In the genomic region with DNA sequence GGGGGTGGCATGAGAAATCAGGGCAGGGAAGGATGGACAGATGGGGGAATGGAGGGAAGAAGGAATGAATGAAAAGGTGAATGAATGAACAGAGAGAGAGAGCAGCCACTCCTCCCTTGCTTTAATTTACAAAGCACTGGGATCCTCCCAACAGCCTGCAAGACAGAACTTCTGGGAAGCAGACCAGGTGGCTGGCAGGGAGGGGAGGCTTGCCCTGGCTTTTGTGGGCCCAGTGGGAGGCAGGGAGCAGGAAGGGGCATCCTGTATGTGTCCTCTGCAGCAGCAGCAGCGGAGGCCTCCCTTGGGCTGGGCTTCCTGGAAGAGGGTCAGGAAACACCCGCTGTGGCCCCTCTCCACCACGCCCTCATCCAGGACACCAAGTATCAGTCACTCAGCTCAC, we compare ENCODE assay signal across 9 cellular contexts. TPM values are rescaled to one million over a fixed set of nuclear protein-coding genes. Genes with fewer than 3 reads are reported as not detected.
DNase-seq lines count a peak whose midpoint lies in the region; ATAC-seq and TF ChIP-seq lines count a peak whose summit lies in the region.
"Not testable (repeated sequence)": the region's sequence is repeated elsewhere in the genome, so short reads cannot be mapped to it uniquely, and the experiment has no call there.
"Had no signal": no experiment of that assay in that cellular context is flagged by ENCODE, and none has a peak within 500 bp of the region (broad histone marks: within the 10 kb centered on the region; RNA-seq: fewer than 3 reads in every experiment).

No MANE protein-coding gene starts in this region.

- 0 out of 2 replicates have a peak overlapping the region, but pooled peaks have one; percentile 33 for H3K4me2 ChIP-seq in SK-N-SH

- not testable (repeated sequence) for TF ChIP-seq RAD21 in SK-N-SH (IDR thresholded peaks at IDR 0.05; ENCODE audit: low read length)

- H3K36me3 Mint-ChIP-seq in activated T-helper 2 cell treated with anti-CD3 and anti-CD28 coated beads, Interferon-gamma antibody, Interleukin-2, Interleukin-4, amounts not matched to agents 10 μg/mL and 5 μg/mL and 100 μg/mL, durations not matched to agents 14 hours and 24 hours and 36 hours (ENCODE audit: low read depth); naive thymus-derived CD4-positive, alpha-beta T cell; stimulated activated effector memory CD8-positive, alpha-beta T cell treated with anti-CD3 and anti-CD28 coated beads, Interleukin-12 subunit alpha, Interleukin-12 subunit beta, amount 100 ng/mL, for 72 hours: not testable (repeated sequence)

- ATAC-seq in heart right ventricle, result peak in 1 of 8 donors; percentile 30
- ATAC-seq in naive thymus-derived CD4-positive, alpha-beta T cell; stimulated activated effector memory CD8-positive, alpha-beta T cell treated with anti-CD3 and anti-CD28 coated beads, Interleukin-12 subunit alpha, Interleukin-12 subunit beta, amount 100 ng/mL, for 72 hours: not testable (repeated sequence)

- H3K9me2 ChIP-seq in SK-N-SH, result not testable (repeated sequence)

- TF ChIP-seq EP300 in SK-N-SH (IDR thresholded peaks at IDR 0.05; ENCODE audit: borderline replicate concordance in 1 of 2, low read depth in 1 of 2, low read length in 1 of 2), result not testable (repeated sequence)

- H3K4me1 ChIP-seq in SK-N-SH (ENCODE audit: control insufficient read depth in 1 of 2, insufficient read depth in 2 of 2, low read depth in 1 of 2, low read length in 1 of 2) (peaks cover 26 to 52% of the 10 kb centered on the region in 2 experiments; a peak in 3 of 4 replicates), heart right ventricle (peaks cover 14 to 66% (median 58%) of the 10 kb centered on the region in 9 donors)
- H3K4me1 ChIP-seq in colonic mucosa, result not testable (repeated sequence)
- peaks cover 15 to 28% of the 10 kb centered on the region in 2 donors for H3K4me1 ChIP-seq in naive thymus-derived CD4-positive, alpha-beta T cell (ENCODE audit: control insufficient read depth in 2 of 2, insufficient read depth in 2 of 2, low read length in 2 of 2)

- H3K36me3 ChIP-seq in SK-N-SH (replicated peaks in 1 of 2; ENCODE audit: control insufficient read depth in 1 of 2, insufficient read depth in 2 of 2, low read length in 1 of 2); colonic mucosa; heart right ventricle; naive thymus-derived CD4-positive, alpha-beta T cell (ENCODE audit: control insufficient read depth in 2 of 3, insufficient read depth in 3 of 3, low read length in 3 of 3): not testable (repeated sequence)

- H3K27ac ChIP-seq in SK-N-SH (ENCODE audit: low read depth in 2 of 2, low read length in 1 of 2) (peak overlapping the region in 1 of 2 experiments; percentile 82; a peak in 2 of 4 replicates), colonic mucosa (peak overlapping the region; percentile 32), heart right ventricle (peak overlapping the region in 8 of 10 donors; percentile 41 to 94 (median 76))
- H3K27ac ChIP-seq in naive thymus-derived CD4-positive, alpha-beta T cell (ENCODE audit: low read depth, low read length), result not testable (repeated sequence)

- H3K9me3 Mint-ChIP-seq in activated T-helper 2 cell treated with anti-CD3 and anti-CD28 coated beads, Interferon-gamma antibody, Interleukin-2, Interleukin-4, amounts not matched to agents 10 μg/mL and 5 μg/mL and 100 μg/mL, durations not matched to agents 14 hours and 24 hours and 36 hours; naive thymus-derived CD4-positive, alpha-beta T cell; stimulated activated effector memory CD8-positive, alpha-beta T cell treated with anti-CD3 and anti-CD28 coated beads, Interleukin-12 subunit alpha, Interleukin-12 subunit beta, amount 100 ng/mL, for 72 hours: not testable (repeated sequence)

- H3K4me3 ChIP-seq in SK-N-SH (ENCODE audit: low read depth in 2 of 2, low read length in 1 of 2); colonic mucosa; naive thymus-derived CD4-positive, alpha-beta T cell (ENCODE audit: low read length): not testable (repeated sequence)
- H3K4me3 ChIP-seq in heart right ventricle, result peak overlapping the region in 8 of 10 donors; percentile 26 to 51 (median 44)

- not testable (repeated sequence) for H3K9me3 ChIP-seq in SK-N-SH; colonic mucosa; heart right ventricle; naive thymus-derived CD4-positive, alpha-beta T cell (ENCODE audit: control insufficient read depth in 2 of 3, low read length in 3 of 3)

- TF ChIP-seq CTCF in SK-N-SH (IDR thresholded peaks at IDR 0.05); colonic mucosa (IDR thresholded peaks at IDR 0.05); heart right ventricle (IDR thresholded peaks at IDR 0.05): not testable (repeated sequence)

- in situ Hi-C loops in KBM-7 (cut with MboI; ENCODE audit: low pct_unique_long_range_greater_than_20kb, low sequenced_read_pairs), result not testable (repeated sequence)

- peak overlapping the region; percentile 78 for H3K27ac Mint-ChIP-seq in activated T-helper 2 cell treated with anti-CD3 and anti-CD28 coated beads, Interferon-gamma antibody, Interleukin-2, Interleukin-4, amounts not matched to agents 10 μg/mL and 5 μg/mL and 100 μg/mL, durations not matched to agents 14 hours and 24 hours and 36 hours
- peak overlapping the region in 7 of 9 donors; percentile 25 to 90 (median 74) for H3K27ac Mint-ChIP-seq in naive thymus-derived CD4-positive, alpha-beta T cell
- H3K27ac Mint-ChIP-seq in stimulated activated effector memory CD8-positive, alpha-beta T cell treated with anti-CD3 and anti-CD28 coated beads, Interleukin-12 subunit alpha, Interleukin-12 subunit beta, amount 100 ng/mL, for 72 hours, result peak overlapping the region; percentile 85

- POLR2A ChIA-PET in SK-N-SH (lab: Yijun Ruan, JAX), result not testable (repeated sequence)
- POLR2A ChIA-PET in naive thymus-derived CD4-positive, alpha-beta T cell (lab: Charles Lee), result interaction anchor here (1.1 kb wide), 1 partner anchor 89 kb away, joined by 3 read pairs; no protein-coding TSS in a partner anchor

- H3K27me3 ChIP-seq in SK-N-SH (ENCODE audit: insufficient read depth); colonic mucosa; heart right ventricle; naive thymus-derived CD4-positive, alpha-beta T cell (ENCODE audit: control insufficient read depth in 2 of 2, insufficient read depth in 2 of 2, low read length in 2 of 2): not testable (repeated sequence)

- DNase-seq in CD1c-positive myeloid dendritic cell (ENCODE audit: extremely low spot score) (peak; percentile 21), KBM-7 (peak; percentile 49), SK-N-SH (peak; percentile 4)
- not testable (repeated sequence) for DNase-seq in activated T-helper 2 cell treated with anti-CD3 and anti-CD28 coated beads, Interferon-gamma antibody, Interleukin-2, Interleukin-4, amounts not matched to agents 10 μg/mL and 5 μg/mL and 100 μg/mL, durations not matched to agents 14 hours and 24 hours and 36 hours (ENCODE audit: low spot score); colonic mucosa; heart right ventricle; naive thymus-derived CD4-positive, alpha-beta T cell; stimulated activated effector memory CD8-positive, alpha-beta T cell treated with anti-CD3 and anti-CD28 coated beads, Interleukin-12 subunit alpha, Interleukin-12 subunit beta, amount 100 ng/mL, for 72 hours (ENCODE audit: low spot score in 2 of 2)

- not testable (repeated sequence) for H3K27me3 Mint-ChIP-seq in activated T-helper 2 cell treated with anti-CD3 and anti-CD28 coated beads, Interferon-gamma antibody, Interleukin-2, Interleukin-4, amounts not matched to agents 10 μg/mL and 5 μg/mL and 100 μg/mL, durations not matched to agents 14 hours and 24 hours and 36 hours (ENCODE audit: low read depth); naive thymus-derived CD4-positive, alpha-beta T cell

- H3K9ac ChIP-seq in SK-N-SH; colonic mucosa (ENCODE audit: low read depth in 2 of 2, low read length in 2 of 2): not testable (repeated sequence)

- H2AFZ ChIP-seq in SK-N-SH (ENCODE audit: low read depth), result peak overlapping the region; percentile 51; the same call in 1 of the 2 replicates

- intact Hi-C loops in activated T-helper 2 cell treated with anti-CD3 and anti-CD28 coated beads, Interferon-gamma antibody, Interleukin-2, Interleukin-4, amounts not matched to agents 10 μg/mL and 5 μg/mL and 100 μg/mL, durations not matched to agents 14 hours and 24 hours and 36 hours (cut with micrococcal nuclease), result not testable (repeated sequence)
- intact Hi-C loops in colonic mucosa (cut with DNase I), result loop anchor here (10.0 kb wide), 1 partner anchor 259 kb away; a partner anchor contains a TSS
- intact Hi-C loops in heart right ventricle (cut with DNase I), result loop anchor here in 3 of 10 donors (5.0 to 10.0 kb wide), 3 partner anchors 36 to 259 kb away; a partner anchor contains a TSS
- intact Hi-C loops in naive thymus-derived CD4-positive, alpha-beta T cell (cut with micrococcal nuclease), result loop anchor here in 1 of 2 donors (5.0 kb wide), 1 partner anchor 36 kb away; no protein-coding TSS in a partner anchor

- H4K20me1 ChIP-seq in SK-N-SH (ENCODE audit: insufficient read depth), result not testable (repeated sequence)

- H3K4me1 Mint-ChIP-seq in activated T-helper 2 cell treated with anti-CD3 and anti-CD28 coated beads, Interferon-gamma antibody, Interleukin-2, Interleukin-4, amounts not matched to agents 10 μg/mL and 5 μg/mL and 100 μg/mL, durations not matched to agents 14 hours and 24 hours and 36 hours (ENCODE audit: low read depth), result peaks cover 35% of the 10 kb centered on the region
- peaks cover 25 to 47% (median 43%) of the 10 kb centered on the region in 7 donors for H3K4me1 Mint-ChIP-seq in naive thymus-derived CD4-positive, alpha-beta T cell
- H3K4me1 Mint-ChIP-seq in stimulated activated effector memory CD8-positive, alpha-beta T cell treated with anti-CD3 and anti-CD28 coated beads, Interleukin-12 subunit alpha, Interleukin-12 subunit beta, amount 100 ng/mL, for 72 hours, result peaks cover 26% of the 10 kb centered on the region

- not testable (repeated sequence) for H3K79me2 ChIP-seq in SK-N-SH (ENCODE audit: insufficient read depth)

- CTCF ChIA-PET in SK-N-SH (lab: Yijun Ruan, JAX), result interaction anchor here (1.5 to 5.6 kb wide), 6 partner anchors 9 to 63 kb away, joined by 4 to 94 read pairs (median 6); no protein-coding TSS in a partner anchor
- CTCF ChIA-PET in naive thymus-derived CD4-positive, alpha-beta T cell (lab: Charles Lee), result not testable (repeated sequence)

- 95% methylated on average over 3 of the region's 3 CpGs for WGBS in SK-N-SH (ENCODE audit: low lambda C conversion rate)
- WGBS in heart right ventricle, 2 donors, result 35 to 68% methylated on average over 3 of the region's 3 CpGs

- H3K4me3 Mint-ChIP-seq in activated T-helper 2 cell treated with anti-CD3 and anti-CD28 coated beads, Interferon-gamma antibody, Interleukin-2, Interleukin-4, amounts not matched to agents 10 μg/mL and 5 μg/mL and 100 μg/mL, durations not matched to agents 14 hours and 24 hours and 36 hours (ENCODE audit: low read depth), result not testable (repeated sequence)
- peak overlapping the region in 9 of 10 donors; percentile 5 to 85 (median 77) for H3K4me3 Mint-ChIP-seq in naive thymus-derived CD4-positive, alpha-beta T cell
- H3K4me3 Mint-ChIP-seq in stimulated activated effector memory CD8-positive, alpha-beta T cell treated with anti-CD3 and anti-CD28 coated beads, Interleukin-12 subunit alpha, Interleukin-12 subunit beta, amount 100 ng/mL, for 72 hours, result peak overlapping the region; percentile 37

- H3F3A ChIP-seq in SK-N-SH (replicated peaks; ENCODE audit: insufficient read depth), result not testable (repeated sequence)

RNA-seq across cellular contexts. Expression of a gene that starts 1.5 kb away (rescaled TPM):
- 3.3 and 4.6 TPM in 2 replicates for polyA plus RNA-seq in SK-N-SH (2012; rRNA removed)
- 1.2 and 2.7 TPM in 2 replicates for polyA plus RNA-seq in SK-N-SH (2012; cell fraction: cytosol; rRNA removed)
- polyA plus RNA-seq in SK-N-SH (2012; cell fraction: nucleus; rRNA removed), result 6.3 and 7.6 TPM in 2 replicates
- 0.05 TPM in 1 of 2 replicates, not detected in the other for total RNA-seq in activated T-helper 2 cell treated with anti-CD3 and anti-CD28 coated beads, Interferon-gamma antibody, Interleukin-2, Interleukin-4, amounts not matched to agents 10 μg/mL and 5 μg/mL and 100 μg/mL, durations not matched to agents 14 hours and 24 hours and 36 hours
- 1 to 10 TPM; 2.6 to 3.7 TPM for total RNA-seq in colonic mucosa
- 10 to 100 TPM in 4 of 10 donors, 1 to 10 TPM in 6; 4.3 to 32.7 (median 8.5) TPM for total RNA-seq in heart right ventricle
- polyA plus RNA-seq in heart right ventricle, result 10 to 100 TPM; 66.5 to 67.4 TPM
- total RNA-seq in naive thymus-derived CD4-positive, alpha-beta T cell, result under 1 TPM in 4 of 5 experiments, not detected in 1; 0.14 to 0.77 (median 0.42) TPM
- polyA plus RNA-seq in naive thymus-derived CD4-positive, alpha-beta T cell, result not detected
- polyA plus RNA-seq: immature natural killer cell had no signal

RNA-seq across cellular contexts. Expression of a gene that starts 27.2 kb away (rescaled TPM):
- 22.9 and 25.9 TPM in 2 replicates for polyA plus RNA-seq in SK-N-SH (2012; rRNA removed)
- 17.8 and 21.8 TPM in 2 replicates for polyA plus RNA-seq in SK-N-SH (2012; cell fraction: cytosol; rRNA removed)
- polyA plus RNA-seq in SK-N-SH (2012; cell fraction: nucleus; rRNA removed), result 36.5 and 44.0 TPM in 2 replicates
- total RNA-seq in activated T-helper 2 cell treated with anti-CD3 and anti-CD28 coated beads, Interferon-gamma antibody, Interleukin-2, Interleukin-4, amounts not matched to agents 10 μg/mL and 5 μg/mL and 100 μg/mL, durations not matched to agents 14 hours and 24 hours and 36 hours, result 35.9 and 40.9 TPM in 2 replicates
- total RNA-seq in colonic mucosa, result 10 to 100 TPM; 45.3 to 55.3 TPM
- 10 to 100 TPM; 34.4 to 61.7 (median 51.8) TPM for total RNA-seq in heart right ventricle
- 1 to 10 TPM; 8.3 to 9.1 TPM for polyA plus RNA-seq in heart right ventricle
- total RNA-seq in naive thymus-derived CD4-positive, alpha-beta T cell, result 10 to 100 TPM; 39.5 to 69.0 (median 51.3) TPM
- polyA plus RNA-seq in naive thymus-derived CD4-positive, alpha-beta T cell, result 10 to 100 TPM; 14.6 to 18.4 TPM
